Comparison of ENCODE assay signal across 7 cellular contexts in the genomic region with DNA sequence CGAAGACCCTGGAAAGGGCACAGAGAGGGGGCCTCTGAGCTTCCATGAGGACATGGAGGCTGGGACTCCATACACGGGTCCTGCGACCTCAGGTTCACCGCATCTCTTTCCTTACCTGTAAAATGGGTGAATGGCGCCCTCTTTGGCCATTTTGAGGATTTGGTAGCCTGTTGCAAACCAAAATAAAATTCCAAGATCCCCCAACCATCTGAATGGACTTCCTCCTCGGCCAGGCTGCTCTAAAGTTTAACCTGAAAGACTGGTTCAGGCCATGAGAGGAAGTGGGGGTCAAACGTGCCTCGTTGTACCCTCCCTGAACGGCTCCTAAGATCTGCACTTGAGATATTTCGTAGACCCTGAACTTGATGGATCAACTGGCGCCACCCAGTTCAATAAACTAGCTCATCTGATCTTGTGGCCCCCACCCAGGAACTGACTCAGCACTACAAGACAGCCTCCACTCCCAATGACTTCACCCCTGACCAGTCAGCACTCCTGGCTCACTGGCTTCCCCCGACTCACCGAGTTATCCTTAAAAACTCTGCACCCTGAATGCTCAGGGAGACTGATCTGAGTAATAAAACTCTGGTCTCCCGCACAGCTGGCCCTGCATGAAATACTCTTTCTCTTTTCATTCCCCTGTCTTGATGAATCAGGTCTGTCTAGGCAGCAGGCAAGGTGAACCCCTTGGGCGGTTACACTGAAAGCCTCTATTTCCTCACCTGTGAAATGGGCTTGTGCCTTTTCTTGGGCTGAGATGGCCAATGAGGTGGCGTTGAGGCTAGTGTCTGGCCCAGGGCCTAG. TPM values are rescaled to one million over a fixed set of nuclear protein-coding genes. Genes with fewer than 3 reads are reported as not detected.
DNase-seq lines count a peak whose midpoint lies in the region; ATAC-seq and TF ChIP-seq lines count a peak whose summit lies in the region.

No MANE protein-coding gene starts in this region.

- no peak overlapping the region for H3K4me3 ChIP-seq in epithelial cell of esophagus (ENCODE audit: low read length)
- H3K4me3 ChIP-seq in prostate gland, result no peak overlapping the region

- no peaks in the 10 kb centered on the region for H3K4me1 ChIP-seq in prostate gland (replicated peaks)

- H3K27me3 ChIP-seq in prostate gland (replicated peaks; ENCODE audit: insufficient read depth), result no peaks in the 10 kb centered on the region

- WGBS in prostate gland, result 70% methylated on average over 16 of the region's 16 CpGs

- intact Hi-C loops in prostate gland (cut with DNase I), result loop anchor here (5.0 kb wide), 1 partner anchor 75 kb away; no protein-coding TSS in a partner anchor

- ATAC-seq in GM19023 (IDR thresholded peaks at IDR 0.05; ENCODE audit: unreplicated experiment), result no peak

- DNase-seq in NCI-H69 (lab: John Stamatoyannopoulos, UW), result peak; percentile 8
- peak; percentile 45 for DNase-seq in epithelial cell of esophagus (ENCODE audit: low read depth)
- DNase-seq in prostate gland (ENCODE audit: low spot score), result no peak
- no peak for DNase-seq in NOMO-1 treated with DMSO at 0.1 percent for 48 hours (lab: John Stamatoyannopoulos, UW; ENCODE audit: unreplicated experiment)
- DNase-seq in pons (ENCODE audit: low spot score), result no peak

- TF ChIP-seq CTCF in GM12874 (IDR thresholded peaks at IDR 0.05; ENCODE audit: insufficient read depth, low read depth, low read length) (peak; percentile 37), epithelial cell of esophagus (IDR thresholded peaks at IDR 0.05; ENCODE audit: insufficient read depth, low read depth, low read length, missing control alignments) (no peak), prostate gland (IDR thresholded peaks at IDR 0.05) (peak in 3 of 4 experiments; percentile 27 to 52 (median 45))

- TF ChIP-seq POLR2A in prostate gland (IDR thresholded peaks at IDR 0.05), result no peak

- no peaks in the 10 kb centered on the region for H3K36me3 ChIP-seq in prostate gland

- H3K9me3 ChIP-seq in prostate gland, result no peaks in the 10 kb centered on the region

- H3K27ac ChIP-seq in prostate gland, result no peak overlapping the region

RNA-seq across cellular contexts. Expression of a gene that starts 32.9 kb away (rescaled TPM):
- under 1 TPM in 1 of 2 donors, not detected in 1; 0.45 TPM for total RNA-seq in prostate gland

RNA-seq across cellular contexts. Expression of a gene that starts 45.3 kb away (rescaled TPM):
- total RNA-seq in prostate gland, result 10 to 100 TPM in 1 of 2 donors, under 1 TPM in 1; 0.73 to 15.1 TPM

Comparison
In these comparisons a context has a peak if more than half of its experiments do, and no peak if none do; other contexts are left out.
1. DNase-seq: peak in NCI-H69 (single experiment) and epithelial cell of esophagus (single experiment); none in prostate gland (single experiment), NOMO-1 treated with DMSO at 0.1 percent for 48 hours (single experiment) and pons (single experiment).